8 cellular contexts compared by ENCODE assay signal in the genomic region with DNA sequence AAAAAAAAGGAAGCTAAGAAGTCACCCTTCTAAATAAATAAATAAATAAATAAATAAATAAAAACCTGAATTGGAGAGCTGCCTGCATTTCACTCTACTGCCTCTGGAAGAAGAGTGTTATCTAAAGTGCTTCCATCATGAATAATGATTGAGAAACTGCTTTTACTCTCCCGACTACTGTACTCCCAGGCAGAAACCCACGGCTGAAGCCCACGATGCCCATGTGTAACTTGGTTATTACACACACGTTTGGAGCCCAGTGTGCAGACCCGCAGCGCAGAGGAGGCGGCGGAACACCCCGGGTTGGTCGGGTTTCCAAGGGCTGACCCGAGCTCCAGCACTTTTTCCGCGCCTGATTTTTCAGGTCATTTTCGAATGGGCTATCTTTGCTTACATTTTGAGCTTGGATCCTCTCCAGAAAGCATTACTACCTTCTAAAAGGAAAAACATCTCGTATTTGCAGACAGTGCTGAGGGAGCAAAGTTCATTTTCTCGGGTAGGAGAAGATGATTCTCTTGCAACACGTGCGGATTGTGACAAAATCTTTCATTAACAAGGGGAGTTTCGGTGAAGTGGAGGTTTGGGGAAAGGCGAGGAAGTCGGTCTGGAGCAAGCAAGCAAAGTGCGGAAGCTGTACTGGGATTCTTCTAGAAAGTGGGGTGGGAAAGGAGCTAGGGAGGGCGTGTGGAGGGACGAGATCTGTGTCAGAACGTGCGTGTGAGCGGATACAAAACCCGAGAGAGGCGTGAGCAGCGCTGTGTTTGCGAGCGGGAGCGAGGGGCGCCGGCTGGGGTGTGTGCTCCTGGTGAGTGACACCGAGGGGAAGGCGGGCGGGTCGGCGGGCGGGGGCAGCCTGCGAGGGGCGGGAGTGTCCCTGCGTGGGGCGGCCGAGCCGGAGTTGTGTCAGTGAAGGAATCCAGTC. TPM values are rescaled to one million over a fixed set of nuclear protein-coding genes. Genes with fewer than 3 reads are reported as not detected.
A peak's percentile ranks its signal among the peaks of the same experiment; 100 is the strongest.
DNase-seq lines count a peak whose midpoint lies in the region; ATAC-seq and TF ChIP-seq lines count a peak whose summit lies in the region.

A gene with protein sequence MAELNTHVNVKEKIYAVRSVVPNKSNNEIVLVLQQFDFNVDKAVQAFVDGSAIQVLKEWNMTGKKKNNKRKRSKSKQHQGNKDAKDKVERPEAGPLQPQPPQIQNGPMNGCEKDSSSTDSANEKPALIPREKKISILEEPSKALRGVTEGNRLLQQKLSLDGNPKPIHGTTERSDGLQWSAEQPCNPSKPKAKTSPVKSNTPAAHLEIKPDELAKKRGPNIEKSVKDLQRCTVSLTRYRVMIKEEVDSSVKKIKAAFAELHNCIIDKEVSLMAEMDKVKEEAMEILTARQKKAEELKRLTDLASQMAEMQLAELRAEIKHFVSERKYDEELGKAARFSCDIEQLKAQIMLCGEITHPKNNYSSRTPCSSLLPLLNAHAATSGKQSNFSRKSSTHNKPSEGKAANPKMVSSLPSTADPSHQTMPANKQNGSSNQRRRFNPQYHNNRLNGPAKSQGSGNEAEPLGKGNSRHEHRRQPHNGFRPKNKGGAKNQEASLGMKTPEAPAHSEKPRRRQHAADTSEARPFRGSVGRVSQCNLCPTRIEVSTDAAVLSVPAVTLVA (plus strand): TSS at position 897 of the 922 bp plus-strand sequence. CDS start 82,552 bp downstream, outside the sequence.

- H3K4me3 ChIP-seq in lung: peak within 1 kb of the TSS; percentile 97

- CTCF ChIA-PET in activated CD8-positive, alpha-beta memory T cell treated with anti-CD3 and anti-CD28 coated beads for 36 hours (lab: Charles Lee): no interaction called here

- H3K4me3 Mint-ChIP-seq in effector memory CD8-positive, alpha-beta T cell: peak within 1 kb of the TSS; percentile 84 to 91

- DNase-seq in NCI-H524 (lab: John Stamatoyannopoulos, UW): peak; percentile 23 to 58
- no peak for DNase-seq in NCI-H524 treated with DMSO at 0.1 percent for 48 hours (lab: John Stamatoyannopoulos, UW)
- peak; percentile 28 for DNase-seq in NCI-H69 (lab: John Stamatoyannopoulos, UW)
- DNase-seq in effector memory CD8-positive, alpha-beta T cell: peak in 2 of 3 experiments; percentile 9 to 11
- peak; percentile 79 for DNase-seq in lung (ENCODE audit: low spot score)
- peak; percentile 28 for DNase-seq in stimulated activated CD8-positive, alpha-beta memory T cell treated with anti-CD3 and anti-CD28 coated beads, Interleukin-12 subunit alpha, Interleukin-12 subunit beta, amount 100 ng/mL, for 1 hour (ENCODE audit: low read depth)

- WGBS in lung, 2 donors: 1% methylated on average over 42 to 47 of the region's 47 CpGs

- H3K27ac Mint-ChIP-seq in effector memory CD8-positive, alpha-beta T cell: peak within 1 kb of the TSS; percentile 49 to 80

- H3K4me1 Mint-ChIP-seq in effector memory CD8-positive, alpha-beta T cell (ENCODE audit: low read depth in 2 of 2): peaks cover 6 to 8% of the 10 kb centered on the region in 2 donors

- no peaks in the 10 kb centered on the region for H3K27me3 ChIP-seq in lung (ENCODE audit: control insufficient read depth, insufficient read depth)

- POLR2A ChIA-PET in activated CD8-positive, alpha-beta memory T cell treated with anti-CD3 and anti-CD28 coated beads for 36 hours (lab: Charles Lee): interaction anchor here (0.6 to 1.3 kb wide), 2 partner anchors 10 to 162 kb away, joined by 3 to 4 read pairs; no protein-coding TSS in a partner anchor

- H3K9me3 Mint-ChIP-seq in effector memory CD8-positive, alpha-beta T cell: no peaks in the 10 kb centered on the region

- TF ChIP-seq CTCF in lung (IDR thresholded peaks at IDR 0.05; ENCODE audit: control extremely low read depth, extremely low read depth): no peak

- no peaks in the 10 kb centered on the region for H3K36me3 ChIP-seq in lung (ENCODE audit: control insufficient read depth in 2 of 2, insufficient read depth in 2 of 2, low read length in 2 of 2)

- H3K36me3 Mint-ChIP-seq in effector memory CD8-positive, alpha-beta T cell (ENCODE audit: insufficient read depth): peaks cover 3% of the 10 kb centered on the region

- H3K27me3 Mint-ChIP-seq in effector memory CD8-positive, alpha-beta T cell: peaks cover 0 to 8% of the 10 kb centered on the region in 2 donors

- no peaks in the 10 kb centered on the region for H3K9me3 ChIP-seq in lung (ENCODE audit: control insufficient read depth in 2 of 2, insufficient read depth in 1 of 2, low read length in 1 of 2)

- H3K27ac ChIP-seq in lung (ENCODE audit: low read depth in 1 of 2, low read length in 1 of 2): peak within 1 kb of the TSS; percentile 92 to 99

- H3K4me1 ChIP-seq in lung (ENCODE audit: control insufficient read depth in 2 of 2, insufficient read depth in 2 of 2, low read length in 2 of 2): peaks cover 0 to 14% of the 10 kb centered on the region in 2 donors

- peak; percentile 45 for ATAC-seq in HG02973 (IDR thresholded peaks at IDR 0.05; ENCODE audit: unreplicated experiment)
- peak; percentile 67 for ATAC-seq in effector memory CD8-positive, alpha-beta T cell (replicated peaks)
- ATAC-seq in lung (ENCODE audit: insufficient read depth, low FRiP score): peak; percentile 68

RNA-seq across cellular contexts. Expression of the gene that starts here (rescaled TPM):
- total RNA-seq in activated CD8-positive, alpha-beta memory T cell treated with anti-CD3 and anti-CD28 coated beads for 36 hours: 10 to 100 TPM; 14.1 to 17.7 TPM
- total RNA-seq in lung: 10 to 100 TPM; 69.5 to 96.8 TPM
- 10 to 100 TPM; 30.5 to 45.0 TPM for polyA plus RNA-seq in lung
